8 cellular contexts compared by ENCODE assay signal in the genomic region with DNA sequence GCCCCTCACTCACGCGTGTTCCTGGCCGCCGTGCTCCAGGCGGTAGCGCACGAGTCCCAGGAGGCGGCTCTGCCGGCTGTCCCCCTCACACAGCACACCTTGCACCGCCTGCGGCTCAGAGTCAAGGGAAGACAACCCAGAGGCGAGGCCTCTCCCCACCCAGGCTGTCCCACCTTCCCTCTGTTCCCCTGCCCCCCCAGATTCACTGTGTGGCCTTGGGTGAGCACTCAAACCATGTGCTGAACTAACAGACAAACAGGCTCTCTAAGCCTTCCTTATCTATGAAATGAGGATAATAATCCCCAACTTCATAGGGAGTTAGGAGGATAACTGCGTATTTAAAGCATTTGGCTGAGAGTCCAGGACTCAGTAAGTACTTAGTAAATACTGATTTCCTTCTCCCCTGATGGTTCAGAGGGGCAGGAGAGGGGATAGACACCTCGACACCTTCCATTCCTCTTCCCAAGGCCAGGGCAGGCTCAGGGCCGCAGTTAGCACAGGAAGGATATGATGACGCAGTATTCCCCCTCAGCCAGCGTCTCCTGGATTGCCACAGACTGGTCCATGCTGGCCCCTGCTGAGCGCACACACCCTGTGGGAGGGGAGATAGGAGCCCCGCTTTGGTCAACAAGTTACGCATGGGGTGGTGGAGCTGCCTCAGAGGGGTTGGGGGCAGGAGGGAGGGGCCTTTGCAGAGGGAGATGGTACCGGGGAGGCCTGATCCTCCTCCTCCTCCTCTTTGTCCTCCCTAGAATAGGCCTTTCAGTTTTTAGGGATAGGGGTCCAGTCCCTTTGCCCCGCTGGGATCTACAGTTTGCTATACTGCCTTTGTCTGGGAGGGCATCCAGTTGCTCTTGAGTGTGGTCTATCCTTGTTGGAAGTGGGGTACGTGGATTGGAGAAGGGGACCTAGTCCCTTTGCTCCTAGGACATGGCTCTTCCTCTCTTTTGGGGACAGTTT. TPM values are rescaled to one million over a fixed set of nuclear protein-coding genes. Genes with fewer than 3 reads are reported as not detected.
DNase-seq lines count a peak whose midpoint lies in the region; ATAC-seq, FAIRE-seq and TF ChIP-seq lines count a peak whose summit lies in the region.

No MANE protein-coding gene starts in this region.

- H3K27me3 Mint-ChIP-seq in activated naive CD8-positive, alpha-beta T cell treated with anti-CD3 and anti-CD28 coated beads for 36 hours = no peaks in the 10 kb centered on the region
- no peaks in the 10 kb centered on the region for H3K27me3 Mint-ChIP-seq in osteocyte (ENCODE audit: unreplicated experiment)

- peak overlapping the region; percentile 99 for H3K4me3 Mint-ChIP-seq in activated naive CD8-positive, alpha-beta T cell treated with anti-CD3 and anti-CD28 coated beads for 36 hours
- peak overlapping the region; percentile 100 for H3K4me3 Mint-ChIP-seq in osteocyte (ENCODE audit: unreplicated experiment)

- H3K9me3 Mint-ChIP-seq in activated naive CD8-positive, alpha-beta T cell treated with anti-CD3 and anti-CD28 coated beads for 36 hours = no peaks in the 10 kb centered on the region
- no peaks in the 10 kb centered on the region for H3K9me3 Mint-ChIP-seq in osteocyte (ENCODE audit: unreplicated experiment)

- TF ChIP-seq CTCF in D721Med (IDR thresholded peaks at IDR 0.05; ENCODE audit: insufficient read depth, missing control alignments) = no peak
- no peak for TF ChIP-seq CTCF in osteocyte (IDR thresholded peaks at IDR 0.05)

- peaks cover 9% of the 10 kb centered on the region for H3K4me1 Mint-ChIP-seq in activated naive CD8-positive, alpha-beta T cell treated with anti-CD3 and anti-CD28 coated beads for 36 hours
- peaks cover 13% of the 10 kb centered on the region for H3K4me1 Mint-ChIP-seq in osteocyte (ENCODE audit: unreplicated experiment)

- H3K36me3 Mint-ChIP-seq in activated naive CD8-positive, alpha-beta T cell treated with anti-CD3 and anti-CD28 coated beads for 36 hours = peaks cover 5% of the 10 kb centered on the region
- H3K36me3 Mint-ChIP-seq in osteocyte (ENCODE audit: unreplicated experiment) = peaks cover 10% of the 10 kb centered on the region

- peak; percentile 41 for FAIRE-seq in D721Med (lab: Jason Lieb, UNC)

- intact Hi-C loops in cardiac septum (cut with DNase I) = loop anchor here (5.0 kb wide), 3 partner anchors 41 to 254 kb away; partner anchors contain the start of genes C1orf122, CDCA8 and YRDC

- peak; percentile 25 for ATAC-seq in HG03159 (IDR thresholded peaks at IDR 0.05; ENCODE audit: unreplicated experiment)
- ATAC-seq in GM21381 (IDR thresholded peaks at IDR 0.05; ENCODE audit: unreplicated experiment) = no peak

- DNase-seq in D721Med (ENCODE audit: insufficient read length, low spot score) (peak; percentile 54), cardiac septum (ENCODE audit: low spot score) (peak; percentile 79), osteocyte (ENCODE audit: extremely low spot score, unreplicated experiment) (peak; percentile 93), DMS153 (lab: John Stamatoyannopoulos, UW) (no peak)
- DNase-seq in activated naive CD8-positive, alpha-beta T cell treated with anti-CD3 and anti-CD28 coated beads for 36 hours = no peak
- DNase-seq in activated CD4-positive, alpha-beta T cell treated with anti-CD3 and anti-CD28 coated beads for 4 hours = no peak

- peak overlapping the region; percentile 99 for H3K27ac Mint-ChIP-seq in activated naive CD8-positive, alpha-beta T cell treated with anti-CD3 and anti-CD28 coated beads for 36 hours
- peak overlapping the region; percentile 100 for H3K27ac Mint-ChIP-seq in osteocyte (ENCODE audit: unreplicated experiment)

RNA-seq across cellular contexts. Expression of gene INPP5B, which starts 0.8 kb away (rescaled TPM):
- total RNA-seq in activated naive CD8-positive, alpha-beta T cell treated with anti-CD3 and anti-CD28 coated beads for 36 hours = 10 to 100 TPM; 26.6 to 27.7 TPM
- 13.7 TPM for total RNA-seq in cardiac septum
- 36.2 and 36.5 TPM in 2 replicates for total RNA-seq in osteocyte

RNA-seq across cellular contexts. Expression of gene SF3A3, which starts 43.8 kb away (rescaled TPM):
- 100 to 1,000 TPM; 121 to 125 TPM for total RNA-seq in activated naive CD8-positive, alpha-beta T cell treated with anti-CD3 and anti-CD28 coated beads for 36 hours
- total RNA-seq in cardiac septum = 30.9 TPM
- 51.4 and 55.3 TPM in 2 replicates for total RNA-seq in osteocyte

RNA-seq across cellular contexts. Expression of gene FHL3, which starts 59.3 kb away (rescaled TPM):
- 10 to 100 TPM; 26.5 to 27.7 TPM for total RNA-seq in activated naive CD8-positive, alpha-beta T cell treated with anti-CD3 and anti-CD28 coated beads for 36 hours
- total RNA-seq in cardiac septum = 9.8 TPM
- total RNA-seq in osteocyte = 39.1 and 40.4 TPM in 2 replicates

Comparison
In these comparisons a context has a peak if more than half of its experiments do, and no peak if none do; other contexts are left out.
1. DNase-seq: peak in D721Med (single experiment), cardiac septum (single experiment) and osteocyte (single experiment); none in activated naive CD8-positive, alpha-beta T cell treated with anti-CD3 and anti-CD28 coated beads for 36 hours (single experiment), DMS153 (single experiment) and activated CD4-positive, alpha-beta T cell treated with anti-CD3 and anti-CD28 coated beads for 4 hours (0 of 2).